In genomic region chr18:48839819-48840490, GRCh38 we compare ENCODE assay signal across 10 cellular contexts.
DNase-seq lines count a peak whose midpoint lies in the region; ATAC-seq and TF ChIP-seq lines count a peak whose summit lies in the region.
"Had no signal": no experiment of that assay in that cellular context is flagged by ENCODE, and none has a peak within 500 bp of the region (broad histone marks: within the 10 kb centered on the region; RNA-seq: fewer than 3 reads in every experiment).

No MANE protein-coding gene starts in this region.

- no peak for TF ChIP-seq CTCF in hepatocyte (IDR thresholded peaks at IDR 0.05; ENCODE audit: poor library complexity)

- peaks cover 2% of the 10 kb centered on the region for H3K27me3 Mint-ChIP-seq in activated T-helper 1 cell treated with anti-CD3 and anti-CD28 coated beads, Interleukin-12 subunit alpha, Interleukin-12 subunit beta, Interleukin-2, Interleukin-4 antibody, amounts not matched to agents 30 ng/mL and 10 ng/mL and 1 ng/mL, durations not matched to agents 14 hours and 24 hours and 36 hours (ENCODE audit: insufficient read depth)
- H3K27me3 Mint-ChIP-seq in stimulated activated naive B cell treated with anti-CD40 and anti-IgM and Interleukin-4, amounts not matched to agents 10 μg/mL and 1 μg/mL and 100 μg/mL, for 72 hours: no peaks in the 10 kb centered on the region

- no peaks in the 10 kb centered on the region for H3K9me3 Mint-ChIP-seq in activated T-helper 1 cell treated with anti-CD3 and anti-CD28 coated beads, Interleukin-12 subunit alpha, Interleukin-12 subunit beta, Interleukin-2, Interleukin-4 antibody, amounts not matched to agents 30 ng/mL and 10 ng/mL and 1 ng/mL, durations not matched to agents 14 hours and 24 hours and 36 hours
- no peaks in the 10 kb centered on the region for H3K9me3 Mint-ChIP-seq in stimulated activated naive B cell treated with anti-CD40 and anti-IgM and Interleukin-4, amounts not matched to agents 10 μg/mL and 1 μg/mL and 100 μg/mL, for 72 hours
- H3K9me3 Mint-ChIP-seq: activated T-cell treated with anti-CD3 and anti-CD28 coated beads, Interleukin-2, amount 50 U/mL, for 4 hours had no signal

- no peaks in the 10 kb centered on the region for H3K9me2 ChIP-seq in hepatocyte (replicated peaks; ENCODE audit: insufficient read depth)

- peaks cover 67% of the 10 kb centered on the region for H3K4me1 Mint-ChIP-seq in activated T-helper 1 cell treated with anti-CD3 and anti-CD28 coated beads, Interleukin-12 subunit alpha, Interleukin-12 subunit beta, Interleukin-2, Interleukin-4 antibody, amounts not matched to agents 30 ng/mL and 10 ng/mL and 1 ng/mL, durations not matched to agents 14 hours and 24 hours and 36 hours (ENCODE audit: low read depth)
- H3K4me1 Mint-ChIP-seq in stimulated activated naive B cell treated with anti-CD40 and anti-IgM and Interleukin-4, amounts not matched to agents 10 μg/mL and 1 μg/mL and 100 μg/mL, for 72 hours: peaks cover 44 to 62% of the 10 kb centered on the region in 2 donors

- no peaks in the 10 kb centered on the region for H3K36me3 Mint-ChIP-seq in activated T-helper 1 cell treated with anti-CD3 and anti-CD28 coated beads, Interleukin-12 subunit alpha, Interleukin-12 subunit beta, Interleukin-2, Interleukin-4 antibody, amounts not matched to agents 30 ng/mL and 10 ng/mL and 1 ng/mL, durations not matched to agents 14 hours and 24 hours and 36 hours (ENCODE audit: low read depth)
- H3K36me3 Mint-ChIP-seq in stimulated activated naive B cell treated with anti-CD40 and anti-IgM and Interleukin-4, amounts not matched to agents 10 μg/mL and 1 μg/mL and 100 μg/mL, for 72 hours: no peaks in the 10 kb centered on the region

- intact Hi-C loops in activated T-helper 1 cell treated with anti-CD3 and anti-CD28 coated beads, Interleukin-12 subunit alpha, Interleukin-12 subunit beta, Interleukin-2, Interleukin-4 antibody, amounts not matched to agents 30 ng/mL and 10 ng/mL and 1 ng/mL, durations not matched to agents 14 hours and 24 hours and 36 hours (cut with micrococcal nuclease): no loop called here

- H4K20me1 ChIP-seq in hepatocyte (ENCODE audit: insufficient read depth, poor library complexity, severe bottlenecking): no peaks in the 10 kb centered on the region

- H2AFZ ChIP-seq in hepatocyte: no peak overlapping the region

- peak overlapping the region; percentile 45 for H3K27ac Mint-ChIP-seq in activated T-helper 1 cell treated with anti-CD3 and anti-CD28 coated beads, Interleukin-12 subunit alpha, Interleukin-12 subunit beta, Interleukin-2, Interleukin-4 antibody, amounts not matched to agents 30 ng/mL and 10 ng/mL and 1 ng/mL, durations not matched to agents 14 hours and 24 hours and 36 hours
- peak overlapping the region; percentile 9 for H3K27ac Mint-ChIP-seq in stimulated activated naive B cell treated with anti-CD40 and anti-IgM and Interleukin-4, amounts not matched to agents 10 μg/mL and 1 μg/mL and 100 μg/mL, for 72 hours

- H3K27me3 ChIP-seq in hepatocyte: no peaks in the 10 kb centered on the region

- peak; percentile 59 for DNase-seq in activated effector memory CD4-positive, alpha-beta T cell treated with anti-CD3 and anti-CD28 coated beads, Interleukin-2, amount 50 U/mL, for 16 hours
- no peak for DNase-seq in activated effector memory CD4-positive, alpha-beta T cell treated with Interleukin-2 at 50 U/mL for 16 hours
- DNase-seq in activated T-helper 1 cell treated with anti-CD3 and anti-CD28 coated beads, Interleukin-12 subunit alpha, Interleukin-12 subunit beta, Interleukin-2, Interleukin-4 antibody, amounts not matched to agents 30 ng/mL and 10 ng/mL and 1 ng/mL, durations not matched to agents 14 hours and 24 hours and 36 hours (ENCODE audit: low spot score): no peak
- DNase-seq in hepatocyte (ENCODE audit: low spot score) (no peak), NK-92 (lab: John Stamatoyannopoulos, UW; ENCODE audit: unreplicated experiment) (no peak), NCI-H526 (lab: John Stamatoyannopoulos, UW) (no peak)
- DNase-seq in stimulated activated naive B cell treated with anti-CD40 and anti-IgM and Interleukin-4, amounts not matched to agents 10 μg/mL and 1 μg/mL and 100 μg/mL, for 72 hours: no peak
- DNase-seq: activated T-cell treated with anti-CD3 and anti-CD28 coated beads, Interleukin-2, amount 50 U/mL, for 4 hours had no signal

- H3K4me3 Mint-ChIP-seq in activated T-helper 1 cell treated with anti-CD3 and anti-CD28 coated beads, Interleukin-12 subunit alpha, Interleukin-12 subunit beta, Interleukin-2, Interleukin-4 antibody, amounts not matched to agents 30 ng/mL and 10 ng/mL and 1 ng/mL, durations not matched to agents 14 hours and 24 hours and 36 hours: no peak overlapping the region
- no peak overlapping the region for H3K4me3 Mint-ChIP-seq in stimulated activated naive B cell treated with anti-CD40 and anti-IgM and Interleukin-4, amounts not matched to agents 10 μg/mL and 1 μg/mL and 100 μg/mL, for 72 hours
- H3K4me3 Mint-ChIP-seq: activated T-cell treated with anti-CD3 and anti-CD28 coated beads, Interleukin-2, amount 50 U/mL, for 4 hours had no signal

- peaks cover 59% of the 10 kb centered on the region for H3K4me1 ChIP-seq in hepatocyte (ENCODE audit: insufficient read depth)

- H3K79me2 ChIP-seq in hepatocyte: no peaks in the 10 kb centered on the region

- no peak overlapping the region for H3K4me2 ChIP-seq in hepatocyte

- H3K9me3 ChIP-seq in hepatocyte (ENCODE audit: low read depth): no peaks in the 10 kb centered on the region

- ATAC-seq in stimulated activated naive B cell treated with anti-CD40 and anti-IgM and Interleukin-4, amounts not matched to agents 10 μg/mL and 1 μg/mL and 100 μg/mL, for 72 hours (replicated peaks): no peak
- ATAC-seq in HG03469 (IDR thresholded peaks at IDR 0.05; ENCODE audit: unreplicated experiment): no peak
- ATAC-seq: activated T-cell treated with anti-CD3 and anti-CD28 coated beads, Interleukin-2, amount 50 U/mL, for 4 hours had no signal

- 87% methylated on average over 7 of the region's 7 CpGs for WGBS in hepatocyte (ENCODE audit: low lambda C conversion rate, missing lambda C conversion rate)

- no peak overlapping the region for H3K4me3 ChIP-seq in hepatocyte
- H3K4me3 ChIP-seq: skin epidermis had no signal

- H3K36me3 ChIP-seq in hepatocyte (replicated peaks; ENCODE audit: insufficient read depth, low read depth): no peaks in the 10 kb centered on the region

- H3K27ac ChIP-seq in hepatocyte: peak overlapping the region; percentile 58
